Comparison of ENCODE assay signal across 4 cellular contexts in genomic region chr2:1454346-1454745, GRCh38. TPM values are rescaled to one million over a fixed set of nuclear protein-coding genes. Genes with fewer than 3 reads are reported as not detected.
"Had no signal": no experiment of that assay in that cellular context is flagged by ENCODE, and none has a peak within 500 bp of the region (broad histone marks: within the 10 kb centered on the region; RNA-seq: fewer than 3 reads in every experiment).

No MANE protein-coding gene starts in this region.

- DNase-seq: GDM1, GF-D8 had no signal

- H3K4me3 ChIP-seq: GM12878 had no signal

- ATAC-seq: GM12878 had no signal

RNA-seq across cellular contexts. Expression of gene TPO, which starts 41.1 kb away (rescaled TPM):
- total RNA-seq: G401, GM12878 had no signal
